In the genomic region with DNA sequence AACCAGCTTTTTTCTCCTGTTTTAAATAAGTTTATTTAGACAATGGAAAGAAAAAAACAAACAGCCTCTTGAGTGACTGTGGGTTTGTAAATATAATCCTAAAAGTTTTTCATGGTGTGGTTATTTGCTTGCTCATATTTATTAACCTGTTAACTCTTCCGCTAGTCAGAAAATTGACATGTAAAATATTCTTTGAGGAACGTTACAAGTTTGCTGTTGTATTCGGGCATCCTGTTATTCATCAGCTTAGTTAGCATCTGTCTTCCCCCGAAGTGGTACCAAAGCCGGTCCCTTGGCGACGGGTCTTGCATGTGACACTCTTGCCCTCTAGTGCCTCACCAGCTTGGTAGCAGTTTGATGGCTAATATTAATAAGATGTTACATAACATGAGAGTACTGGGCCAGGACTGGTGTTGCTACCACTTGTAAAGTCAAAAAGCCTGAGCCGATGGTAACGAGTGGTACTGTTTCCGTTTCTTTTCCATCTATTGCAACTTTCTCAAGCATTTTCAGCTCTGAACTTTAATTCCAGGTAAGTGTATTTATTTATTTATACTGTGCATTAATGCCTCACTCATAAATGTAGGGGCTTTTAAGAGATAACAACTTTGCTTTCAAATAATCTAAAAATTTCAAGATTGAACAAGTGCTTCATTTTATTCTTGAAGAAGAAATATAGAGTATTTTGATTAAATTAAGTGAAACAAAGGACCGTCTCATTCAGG, we compare ENCODE assay signal across 8 cellular contexts. TPM values are rescaled to one million over a fixed set of nuclear protein-coding genes. Genes with fewer than 3 reads are reported as not detected.
A peak's percentile ranks its signal among the peaks of the same experiment; 100 is the strongest.
DNase-seq lines count a peak whose midpoint lies in the region; ATAC-seq, FAIRE-seq and TF ChIP-seq lines count a peak whose summit lies in the region.

A gene (plus strand): TSS at position 426 of the 725 bp plus-strand sequence. CDS start 19,425 bp downstream, outside the sequence.

- no peak for TF ChIP-seq EP300 in stomach (IDR thresholded peaks at IDR 0.05)

- H3F3A ChIP-seq in OCI-LY1 (ENCODE audit: insufficient read depth, low read length) = no peaks in the 10 kb centered on the region

- H3K4me1 ChIP-seq in OCI-LY1 (ENCODE audit: insufficient read depth, low read length, severe bottlenecking) (no peaks in the 10 kb centered on the region), breast epithelium (no peaks in the 10 kb centered on the region), keratinocyte (ENCODE audit: control insufficient read depth, extremely low read depth, insufficient read depth, low read length) (no peaks in the 10 kb centered on the region), stomach (peaks cover 6 to 17% (median 15%) of the 10 kb centered on the region in 4 donors)

- no peaks in the 10 kb centered on the region for H3K9me2 ChIP-seq in OCI-LY1 (ENCODE audit: low read depth, low read length)

- H3K27ac ChIP-seq in OCI-LY1 (ENCODE audit: low read depth, low read length, poor library complexity, severe bottlenecking) (no peak within 1 kb of the TSS), breast epithelium (no peak within 1 kb of the TSS), keratinocyte (ENCODE audit: control insufficient read depth, insufficient read depth, low read length) (no peak within 1 kb of the TSS), stomach (peak within 1 kb of the TSS; percentile 20 to 71 (median 61))

- WGBS in stomach, 5 donors = 11 to 19% (median 12%) methylated on average over 11 of the region's 11 CpGs

- no peak within 1 kb of the TSS for H2AFZ ChIP-seq in OCI-LY1 (ENCODE audit: low read length)
- H2AFZ ChIP-seq in keratinocyte (ENCODE audit: control insufficient read depth, low read length) = peak within 1 kb of the TSS; percentile 30

- H3K9me1 ChIP-seq in keratinocyte (ENCODE audit: control insufficient read depth, extremely low read depth, insufficient read depth, low read length) = no peaks in the 10 kb centered on the region

- no peak for FAIRE-seq in keratinocyte (lab: Jason Lieb, UNC)

- H4K20me1 ChIP-seq in OCI-LY1 (ENCODE audit: insufficient read depth, low read length) = no peaks in the 10 kb centered on the region
- H4K20me1 ChIP-seq in keratinocyte (ENCODE audit: control insufficient read depth, extremely low read depth, insufficient read depth, low read length) = no peaks in the 10 kb centered on the region

- H3K9ac ChIP-seq in OCI-LY1 (ENCODE audit: low read length) (no peak within 1 kb of the TSS), keratinocyte (ENCODE audit: control insufficient read depth, extremely low read depth, insufficient read depth, low read length) (no peak within 1 kb of the TSS)

- H3K79me2 ChIP-seq in OCI-LY1 (ENCODE audit: insufficient read depth, low read length) (no peaks in the 10 kb centered on the region), keratinocyte (ENCODE audit: control insufficient read depth, insufficient read depth, low read length) (no peaks in the 10 kb centered on the region)

- no peak within 1 kb of the TSS for H3K4me2 ChIP-seq in OCI-LY1 (ENCODE audit: low read length)
- peak within 1 kb of the TSS; percentile 77 for H3K4me2 ChIP-seq in keratinocyte (ENCODE audit: control insufficient read depth, extremely low read depth, insufficient read depth, low read depth, low read length)

- H3K27me3 ChIP-seq in OCI-LY1 (ENCODE audit: insufficient read depth, low read length) (no peaks in the 10 kb centered on the region), breast epithelium (peaks cover 0 to 13% of the 10 kb centered on the region in 2 donors), keratinocyte (ENCODE audit: control insufficient read depth, extremely low read depth, insufficient read depth, low read length) (peaks cover 15% of the 10 kb centered on the region), stomach (peaks cover 0 to 21% (median 12%) of the 10 kb centered on the region in 3 donors)

- H3K9me3 ChIP-seq in OCI-LY1 (ENCODE audit: low read length) (no peaks in the 10 kb centered on the region), breast epithelium (no peaks in the 10 kb centered on the region), keratinocyte (ENCODE audit: control insufficient read depth, low read depth, low read length) (no peaks in the 10 kb centered on the region), stomach (no peaks in the 10 kb centered on the region)

- H3K4me3 ChIP-seq in OCI-LY1 (ENCODE audit: low read depth, low read length, poor library complexity, severe bottlenecking) = no peak within 1 kb of the TSS
- H3K4me3 ChIP-seq in breast epithelium = peak within 1 kb of the TSS; percentile 37 to 65 (median 51)
- H3K4me3 ChIP-seq in keratinocyte (ENCODE audit: control insufficient read depth in 2 of 3, extremely low read depth in 1 of 3, insufficient read depth in 2 of 3, low read depth in 1 of 3, low read length in 3 of 3) = peak within 1 kb of the TSS; percentile 38 to 57 (median 43)
- peak within 1 kb of the TSS; percentile 52 to 65 (median 60) for H3K4me3 ChIP-seq in stomach

- no peaks in the 10 kb centered on the region for H3K36me3 ChIP-seq in OCI-LY1 (ENCODE audit: insufficient read depth, low read length)
- H3K36me3 ChIP-seq in breast epithelium = no peaks in the 10 kb centered on the region
- H3K36me3 ChIP-seq in keratinocyte (ENCODE audit: control insufficient read depth in 2 of 2, extremely low read depth in 1 of 2, insufficient read depth in 2 of 2, low read length in 2 of 2) = no peaks in the 10 kb centered on the region
- no peaks in the 10 kb centered on the region for H3K36me3 ChIP-seq in stomach

- dilution Hi-C loops in keratinocyte (cut with MboI; ENCODE audit: extremely low pct_ligation_motif_present, low sequenced_read_pairs) = no loop called here

- TF ChIP-seq CTCF in OCI-LY1 (IDR thresholded peaks at IDR 0.05; ENCODE audit: low read length) (peak; percentile 23; the same call in 1 of the 2 replicates), breast epithelium (IDR thresholded peaks at IDR 0.05) (peak in 1 of 3 donors; percentile 37), keratinocyte (optimal IDR thresholded peaks at IDR 0.05 in 1 of 3, IDR thresholded peaks at IDR 0.05 in 1 of 3, conservative IDR thresholded peaks at IDR 0.05 in 1 of 3; ENCODE audit: extremely low read depth in 1 of 3, insufficient read depth in 2 of 3, low read length in 3 of 3) (peak; percentile 48 to 81 (median 53)), stomach (IDR thresholded peaks at IDR 0.05) (peak in 5 of 7 experiments; percentile 26 to 51 (median 31))

- ATAC-seq in GM18909 (IDR thresholded peaks at IDR 0.05; ENCODE audit: poor library complexity, unreplicated experiment) = peak; percentile 74
- no peak for ATAC-seq in HG02840 (IDR thresholded peaks at IDR 0.05; ENCODE audit: low FRiP score, unreplicated experiment)

- TF ChIP-seq POLR2A in breast epithelium (IDR thresholded peaks at IDR 0.05) (no peak), stomach (IDR thresholded peaks at IDR 0.05) (no peak)

- DNase-seq in COLO829 (ENCODE audit: low spot score) = peak; percentile 80
- peak in 49 of 76 experiments; percentile 1 to 56 (median 22) for DNase-seq in HUDEP-2 (lab: John Stamatoyannopoulos, UW; ENCODE audit: unreplicated experiment in 76 of 76)
- peak in 1 of 2 donors; percentile 27 for DNase-seq in breast epithelium (ENCODE audit: low spot score in 2 of 2)
- DNase-seq in keratinocyte (ENCODE audit: low read depth, low spot score) = peak; percentile 7
- peak; percentile 78 for DNase-seq in stomach

- intact Hi-C loops in breast epithelium (cut with DNase I; ENCODE audit: low total_unique reads) (no loop called here), stomach (cut with DNase I; ENCODE audit: low total_unique reads) (no loop called here)

RNA-seq across cellular contexts. Expression of the gene that starts here (rescaled TPM):
- total RNA-seq in breast epithelium = under 1 TPM in 1 of 3 donors, not detected in 2; 0.29 TPM
- not detected in 3 replicates for polyA plus RNA-seq in keratinocyte
- not detected for polyA plus RNA-seq in keratinocyte (2011; ENCODE audit: low read depth)
- polyA plus RNA-seq in keratinocyte (2011; cell fraction: cytosol; rRNA removed) = not detected in 2 replicates
- polyA plus RNA-seq in keratinocyte (2011; cell fraction: nucleus; rRNA removed) = 0.05 TPM in 1 of 2 replicates, not detected in the other
- not detected in 2 replicates for polyA plus RNA-seq in keratinocyte (2012; ENCODE audit: low replicate concordance)
- not detected in 3 replicates for polyA minus RNA-seq in keratinocyte
- polyA minus RNA-seq in keratinocyte (2011; cell fraction: cytosol; rRNA and poly(A)+ RNA removed) = not detected
- polyA minus RNA-seq in keratinocyte (2011; cell fraction: nucleus; rRNA and poly(A)+ RNA removed) = not detected in 2 replicates
- 1 to 10 TPM in 1 of 5 donors, under 1 TPM in 1, not detected in 3; 0.72 to 1.5 TPM for total RNA-seq in stomach
- polyA plus RNA-seq in stomach = under 1 TPM; 0.13 to 0.37 (median 0.31) TPM

Comparison
In these comparisons a context has a peak if more than half of its experiments do, and no peak if none do; other contexts are left out.
1. Peak in DNase-seq, H3K4me3 ChIP-seq and H3K4me2 ChIP-seq in keratinocyte; RNA of the gene not detected or under 1 TPM.
2. H3K27ac ChIP-seq: peak in stomach (5 of 5); none in OCI-LY1 (single experiment), breast epithelium (0 of 2) and keratinocyte (single experiment).